In genomic region chr20:50230184-50230583, GRCh38 we compare ENCODE assay signal across 23 cellular contexts.
"Had no signal": no experiment of that assay in that cellular context is flagged by ENCODE, and none has a peak within 500 bp of the region (broad histone marks: within the 10 kb centered on the region; RNA-seq: fewer than 3 reads in every experiment).

No MANE protein-coding gene starts in this region.

- H3K9me3 Mint-ChIP-seq: activated CD4-positive, alpha-beta T cell treated with anti-CD3 and anti-CD28 coated beads, Interleukin-2, amount 10 ng/mL, durations not matched to agents 7 days and 5 days; activated CD8-positive, alpha-beta T cell treated with anti-CD3 and anti-CD28 coated beads for 36 hours; activated naive CD4-positive, alpha-beta T cell treated with anti-CD3 and anti-CD28 coated beads, Interleukin-2, amount 50 U/mL, for 24 hours; mesothelial cell of epicardium; naive thymus-derived CD8-positive, alpha-beta T cell; stimulated activated memory B cell treated with anti-CD40 and anti-IgM and Interleukin-4, amounts not matched to agents 10 μg/mL and 1 μg/mL and 100 μg/mL, for 72 hours had no signal

- H3K27me3 ChIP-seq: body of pancreas, cardiac muscle cell, upper lobe of left lung had no signal

- H3K27ac ChIP-seq: body of pancreas, cardiac muscle cell, thoracic aorta, upper lobe of left lung had no signal

- ATAC-seq: activated CD8-positive, alpha-beta memory T cell treated with anti-CD3 and anti-CD28 coated beads, Interleukin-2, amount 10 ng/mL, durations not matched to agents 7 days and 5 days; activated CD8-positive, alpha-beta T cell treated with anti-CD3 and anti-CD28 coated beads for 36 hours; body of pancreas; left lobe of liver; naive thymus-derived CD8-positive, alpha-beta T cell; sciatic nerve; stimulated activated memory B cell treated with anti-CD40 and anti-IgM and Interleukin-4, amounts not matched to agents 10 μg/mL and 1 μg/mL and 100 μg/mL, for 72 hours had no signal

- H3K27me3 Mint-ChIP-seq: activated CD4-positive, alpha-beta T cell treated with anti-CD3 and anti-CD28 coated beads, Interleukin-2, amount 10 ng/mL, durations not matched to agents 7 days and 5 days; activated CD8-positive, alpha-beta T cell treated with anti-CD3 and anti-CD28 coated beads for 36 hours; activated naive CD4-positive, alpha-beta T cell treated with anti-CD3 and anti-CD28 coated beads, Interleukin-2, amount 50 U/mL, for 24 hours had no signal

- H3K36me3 ChIP-seq: cardiac muscle cell, thoracic aorta, upper lobe of left lung had no signal

- DNase-seq: activated CD4-positive, alpha-beta T cell treated with anti-CD3 and anti-CD28 coated beads, Interleukin-2, amount 10 ng/mL, durations not matched to agents 7 days and 5 days; activated CD4-positive, CD25-positive, alpha-beta regulatory T cell treated with anti-CD3 and anti-CD28 coated beads, Interleukin-2, amount 50 U/mL, for 72 hours; activated CD8-positive, alpha-beta memory T cell treated with anti-CD3 and anti-CD28 coated beads, Interleukin-2, amount 10 ng/mL, durations not matched to agents 7 days and 5 days; activated CD8-positive, alpha-beta T cell treated with anti-CD3 and anti-CD28 coated beads for 36 hours; activated gamma-delta T cell treated with Interleukin-2 at 50 U/mL for 16 hours; activated T-cell treated with anti-CD3 and anti-CD28 coated beads for 4 hours; anterior cingulate cortex; body of pancreas; cortex of kidney; erythroblast; foreskin fibroblast; naive thymus-derived CD8-positive, alpha-beta T cell; small intestine; stimulated activated CD4-positive, alpha-beta T cell treated with anti-CD3 and anti-CD28 coated beads, Interleukin-2, amount 100 ng/mL, for 24 hours; upper lobe of left lung had no signal

- H3K27ac Mint-ChIP-seq: activated CD4-positive, alpha-beta T cell treated with anti-CD3 and anti-CD28 coated beads, Interleukin-2, amount 10 ng/mL, durations not matched to agents 7 days and 5 days; activated CD8-positive, alpha-beta memory T cell treated with anti-CD3 and anti-CD28 coated beads, Interleukin-2, amount 10 ng/mL, durations not matched to agents 7 days and 5 days; activated CD8-positive, alpha-beta T cell treated with anti-CD3 and anti-CD28 coated beads for 36 hours; activated naive CD4-positive, alpha-beta T cell treated with anti-CD3 and anti-CD28 coated beads, Interleukin-2, amount 50 U/mL, for 24 hours; mesothelial cell of epicardium; stimulated activated memory B cell treated with anti-CD40 and anti-IgM and Interleukin-4, amounts not matched to agents 10 μg/mL and 1 μg/mL and 100 μg/mL, for 72 hours had no signal

- H3K4me1 Mint-ChIP-seq: activated naive CD4-positive, alpha-beta T cell treated with anti-CD3 and anti-CD28 coated beads, Interleukin-2, amount 50 U/mL, for 24 hours; naive thymus-derived CD8-positive, alpha-beta T cell had no signal

- H3K9me3 ChIP-seq: body of pancreas, thoracic aorta, upper lobe of left lung had no signal

- H3K4me1 ChIP-seq: body of pancreas had no signal

- H3K4me3 Mint-ChIP-seq: activated CD4-positive, alpha-beta T cell treated with anti-CD3 and anti-CD28 coated beads, Interleukin-2, amount 10 ng/mL, durations not matched to agents 7 days and 5 days; activated CD8-positive, alpha-beta memory T cell treated with anti-CD3 and anti-CD28 coated beads, Interleukin-2, amount 10 ng/mL, durations not matched to agents 7 days and 5 days; activated CD8-positive, alpha-beta T cell treated with anti-CD3 and anti-CD28 coated beads for 36 hours; activated naive CD4-positive, alpha-beta T cell treated with anti-CD3 and anti-CD28 coated beads, Interleukin-2, amount 50 U/mL, for 24 hours; mesothelial cell of epicardium; naive thymus-derived CD8-positive, alpha-beta T cell; stimulated activated memory B cell treated with anti-CD40 and anti-IgM and Interleukin-4, amounts not matched to agents 10 μg/mL and 1 μg/mL and 100 μg/mL, for 72 hours had no signal

- H3K36me3 Mint-ChIP-seq: activated CD8-positive, alpha-beta memory T cell treated with anti-CD3 and anti-CD28 coated beads, Interleukin-2, amount 10 ng/mL, durations not matched to agents 7 days and 5 days; activated naive CD4-positive, alpha-beta T cell treated with anti-CD3 and anti-CD28 coated beads, Interleukin-2, amount 50 U/mL, for 24 hours; mesothelial cell of epicardium; naive thymus-derived CD8-positive, alpha-beta T cell; stimulated activated memory B cell treated with anti-CD40 and anti-IgM and Interleukin-4, amounts not matched to agents 10 μg/mL and 1 μg/mL and 100 μg/mL, for 72 hours had no signal

- H3K4me3 ChIP-seq: body of pancreas, cardiac muscle cell, lung, thoracic aorta, upper lobe of left lung had no signal
